10 cellular contexts compared by ENCODE assay signal in the genomic region with DNA sequence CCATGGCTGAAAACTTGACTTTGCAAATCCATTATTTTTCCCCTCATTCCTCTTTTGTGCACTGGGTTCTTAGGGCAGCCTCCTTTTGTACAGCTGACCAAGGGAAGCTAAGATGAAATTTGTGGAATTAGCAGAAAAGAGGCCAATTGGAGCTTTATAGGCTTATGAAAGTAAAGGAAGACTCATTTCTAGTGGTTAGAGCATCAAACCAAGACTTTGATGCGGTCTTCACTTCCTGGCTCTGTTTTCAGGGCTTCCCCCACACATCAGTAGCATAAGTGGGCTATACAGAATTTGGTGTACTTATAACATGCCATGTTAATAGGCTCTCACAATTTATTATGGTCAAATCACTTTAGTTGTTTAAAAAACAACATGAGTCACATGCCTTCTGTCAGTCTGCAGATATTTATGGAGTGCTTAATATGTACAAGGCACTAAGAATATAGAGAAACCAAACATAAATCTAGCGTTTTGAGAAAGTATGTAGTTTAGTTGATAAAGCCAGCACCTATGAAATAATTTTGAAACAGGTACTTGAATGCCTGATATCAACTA.
DNase-seq lines count a peak whose midpoint lies in the region; ATAC-seq lines count a peak whose summit lies in the region.
"Had no signal": no experiment of that assay in that cellular context is flagged by ENCODE, and none has a peak within 500 bp of the region (broad histone marks: within the 10 kb centered on the region; RNA-seq: fewer than 3 reads in every experiment).

No MANE protein-coding gene starts in this region.

- H3K4me1 Mint-ChIP-seq in stimulated activated naive CD8-positive, alpha-beta T cell treated with anti-CD3 and anti-CD28 coated beads, Interleukin-15, amount 100 ng/mL, for 72 hours, result peaks cover 15% of the 10 kb centered on the region

- DNase-seq in activated gamma-delta T cell treated with Interleukin-2 at 50 U/mL for 16 hours (peak; percentile 23), activated gamma-delta T cell (lab: John Stamatoyannopoulos, UW) (no peak), hepatic stellate cell (ENCODE audit: low spot score) (no peak), COLO829 (ENCODE audit: low spot score) (no peak)
- DNase-seq in stimulated activated naive CD8-positive, alpha-beta T cell treated with anti-CD3 and anti-CD28 coated beads, Interleukin-15, amount 100 ng/mL, for 72 hours, result peak; percentile 16 to 38
- DNase-seq: ovary, SIG-M5 had no signal

- no peaks in the 10 kb centered on the region for H3K9me3 Mint-ChIP-seq in stimulated activated naive CD8-positive, alpha-beta T cell treated with anti-CD3 and anti-CD28 coated beads, Interleukin-15, amount 100 ng/mL, for 72 hours

- no peak overlapping the region for H3K27ac Mint-ChIP-seq in stimulated activated naive CD8-positive, alpha-beta T cell treated with anti-CD3 and anti-CD28 coated beads, Interleukin-15, amount 100 ng/mL, for 72 hours

- H3K27me3 Mint-ChIP-seq in stimulated activated naive CD8-positive, alpha-beta T cell treated with anti-CD3 and anti-CD28 coated beads, Interleukin-15, amount 100 ng/mL, for 72 hours, result no peaks in the 10 kb centered on the region

- ATAC-seq in GM21737 (IDR thresholded peaks at IDR 0.05; ENCODE audit: unreplicated experiment), result peak; percentile 64
- ATAC-seq in HG03520 (IDR thresholded peaks at IDR 0.05; ENCODE audit: unreplicated experiment), result peak; percentile 78
- peak; percentile 92 for ATAC-seq in stimulated activated naive CD8-positive, alpha-beta T cell treated with anti-CD3 and anti-CD28 coated beads, Interleukin-15, amount 100 ng/mL, for 72 hours
- no peak for ATAC-seq in HG02571 (IDR thresholded peaks at IDR 0.05; ENCODE audit: unreplicated experiment)

- no peak overlapping the region for H3K4me3 Mint-ChIP-seq in stimulated activated naive CD8-positive, alpha-beta T cell treated with anti-CD3 and anti-CD28 coated beads, Interleukin-15, amount 100 ng/mL, for 72 hours

Comparison
In these comparisons a context has a peak if more than half of its experiments do, and no peak if none do; other contexts are left out.
1. DNase-seq: peak in activated gamma-delta T cell treated with Interleukin-2 at 50 U/mL for 16 hours (single experiment) and stimulated activated naive CD8-positive, alpha-beta T cell treated with anti-CD3 and anti-CD28 coated beads, Interleukin-15, amount 100 ng/mL, for 72 hours (2 of 2); none in activated gamma-delta T cell (single experiment), hepatic stellate cell (single experiment) and COLO829 (single experiment).